Comparison of ENCODE assay signal across 1 cellular context in the genomic region with DNA sequence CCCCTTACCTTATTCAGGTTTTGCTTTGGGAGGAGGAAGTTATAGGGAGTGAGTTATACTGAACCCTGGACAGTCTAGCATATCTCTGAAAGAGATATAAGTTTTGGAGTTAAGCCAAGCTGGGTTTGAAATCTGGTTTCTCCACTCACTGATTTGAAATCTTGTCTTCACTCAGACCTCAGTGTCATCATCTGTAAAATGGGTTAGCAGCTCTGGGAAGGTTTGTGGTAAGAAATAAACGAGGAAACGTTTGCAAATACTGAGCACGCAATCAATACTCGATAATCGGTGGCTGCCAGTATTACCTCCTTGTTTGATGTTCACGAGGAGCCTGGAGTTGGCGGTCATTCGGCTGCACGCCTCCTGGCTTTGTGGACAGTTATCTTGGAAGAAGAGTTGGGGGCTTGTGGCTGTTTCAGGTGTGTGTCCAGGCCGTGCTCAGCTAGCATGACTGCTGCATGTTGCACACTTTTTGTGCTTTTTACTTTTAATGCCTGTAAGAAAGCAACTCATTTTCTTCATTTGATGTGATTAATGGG.
TF ChIP-seq lines count a peak whose summit lies in the region.

No MANE protein-coding gene starts in this region.

TF ChIP-seq in K562, 482 proteins besides CTCF, POLR2A, EP300 and RAD21:
- TF ChIP-seq RBM25 (IDR thresholded peaks at IDR 0.05; ENCODE audit: low read depth, low read length, severe bottlenecking): peak; percentile 36
- TF ChIP-seq RBFOX2 (IDR thresholded peaks at IDR 0.05; ENCODE audit: low read depth, low read length): no peak
- TF ChIP-seq, protein P1, sequence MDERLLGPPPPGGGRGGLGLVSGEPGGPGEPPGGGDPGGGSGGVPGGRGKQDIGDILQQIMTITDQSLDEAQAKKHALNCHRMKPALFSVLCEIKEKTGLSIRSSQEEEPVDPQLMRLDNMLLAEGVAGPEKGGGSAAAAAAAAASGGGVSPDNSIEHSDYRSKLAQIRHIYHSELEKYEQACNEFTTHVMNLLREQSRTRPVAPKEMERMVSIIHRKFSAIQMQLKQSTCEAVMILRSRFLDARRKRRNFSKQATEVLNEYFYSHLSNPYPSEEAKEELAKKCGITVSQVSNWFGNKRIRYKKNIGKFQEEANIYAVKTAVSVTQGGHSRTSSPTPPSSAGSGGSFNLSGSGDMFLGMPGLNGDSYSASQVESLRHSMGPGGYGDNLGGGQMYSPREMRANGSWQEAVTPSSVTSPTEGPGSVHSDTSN (CRISPR knock-in tag; IDR thresholded peaks at IDR 0.05; ENCODE audit: low read depth): no peak
- TF ChIP-seq, protein P1 (tag; conservative IDR thresholded peaks at IDR 0.05; ENCODE audit: low read depth): 0 out of 2 replicates have a peak, but pooled peaks have one; percentile 33
